In the genomic region with DNA sequence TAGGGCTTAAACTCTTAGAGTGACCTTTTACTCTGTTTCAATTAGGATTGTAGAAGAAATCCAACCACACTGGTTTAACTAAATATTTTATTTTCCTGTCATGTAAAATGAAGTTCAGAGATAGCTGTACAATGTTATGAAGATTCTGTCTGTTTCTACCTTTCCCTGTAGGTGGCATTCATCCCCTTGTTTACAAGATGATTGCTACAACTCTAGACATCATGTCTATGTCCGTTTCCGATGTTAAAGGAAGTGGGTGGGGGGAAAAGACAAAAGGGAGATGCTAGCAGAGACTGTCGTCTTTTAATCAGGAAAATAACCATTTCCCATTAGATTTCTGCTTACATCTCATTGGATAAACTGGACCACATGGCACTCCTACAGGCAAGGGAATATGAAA, we compare ENCODE assay signal across 15 cellular contexts. TPM values are rescaled to one million over a fixed set of nuclear protein-coding genes. Genes with fewer than 3 reads are reported as not detected.
DNase-seq lines count a peak whose midpoint lies in the region; ATAC-seq, FAIRE-seq and TF ChIP-seq lines count a peak whose summit lies in the region.
"Had no signal": no experiment of that assay in that cellular context is flagged by ENCODE, and none has a peak within 500 bp of the region (broad histone marks: within the 10 kb centered on the region; RNA-seq: fewer than 3 reads in every experiment).

No MANE protein-coding gene starts in this region.

- no peak overlapping the region for H3K4me3 ChIP-seq in colonic mucosa

- H3K27me3 ChIP-seq in colonic mucosa = no peaks in the 10 kb centered on the region

- H3K4me1 Mint-ChIP-seq in endothelial cell (ENCODE audit: unreplicated experiment) = peaks cover 8% of the 10 kb centered on the region
- H3K4me1 Mint-ChIP-seq: CD14-positive monocyte had no signal

- no peak for TF ChIP-seq CTCF in endothelial cell (IDR thresholded peaks at IDR 0.05; ENCODE audit: unreplicated experiment)
- no peak for TF ChIP-seq CTCF in colonic mucosa (IDR thresholded peaks at IDR 0.05)

- no peak overlapping the region for H3K9ac ChIP-seq in colonic mucosa (ENCODE audit: low read depth in 2 of 2, low read length in 2 of 2)

- peak overlapping the region; percentile 37 for H3K27ac Mint-ChIP-seq in endothelial cell (ENCODE audit: unreplicated experiment)
- H3K27ac Mint-ChIP-seq: CD14-positive monocyte had no signal

- no peak for ATAC-seq in HG03342 (IDR thresholded peaks at IDR 0.05; ENCODE audit: unreplicated experiment)

- FAIRE-seq in GM18507 (lab: Jason Lieb, UNC) = peak; percentile 46

- H3K27me3 Mint-ChIP-seq in endothelial cell (ENCODE audit: unreplicated experiment) = peaks cover 2% of the 10 kb centered on the region

- no peaks in the 10 kb centered on the region for H3K36me3 ChIP-seq in colonic mucosa

- intact Hi-C loops in colonic mucosa (cut with DNase I) = no loop called here

- no peak overlapping the region for H3K4me3 Mint-ChIP-seq in endothelial cell (ENCODE audit: unreplicated experiment)
- H3K4me3 Mint-ChIP-seq: CD14-positive monocyte had no signal

- H3K36me3 Mint-ChIP-seq in endothelial cell (ENCODE audit: low read depth, unreplicated experiment) = no peaks in the 10 kb centered on the region
- H3K36me3 Mint-ChIP-seq: CD14-positive monocyte had no signal

- no peaks in the 10 kb centered on the region for H3K4me1 ChIP-seq in colonic mucosa

- peak; percentile 34 for DNase-seq in COR-L47 (lab: John Stamatoyannopoulos, UW)
- DNase-seq in GM18507 (ENCODE audit: extremely low spot score, insufficient read length, low read depth) = no peak
- DNase-seq in NCI-H1105 treated with DMSO at 0.1 percent for 48 hours (lab: John Stamatoyannopoulos, UW) = peak; percentile 42
- no peak for DNase-seq in endothelial cell (ENCODE audit: low spot score)
- DNase-seq in SIG-M5 (lab: John Stamatoyannopoulos, UW) = no peak
- no peak for DNase-seq in colonic mucosa
- DNase-seq in NCI-H510A treated with DMSO at 0.1 percent for 48 hours (lab: John Stamatoyannopoulos, UW) = no peak
- DNase-seq: activated CD8-positive, alpha-beta memory T cell treated with anti-CD3 and anti-CD28 coated beads for 24 hours; activated naive CD4-positive, alpha-beta T cell treated with anti-CD3 and anti-CD28 coated beads, Interleukin-2, amount 50 U/mL, for 16 hours; cerebellar nuclear complex; MV-4-11; NK-92 treated with Interleukin-12 subunit alpha and Interleukin-12 subunit beta, amount 100 ng/mL, for 24 hours had no signal

- H3K9me3 Mint-ChIP-seq in endothelial cell (ENCODE audit: unreplicated experiment) = no peaks in the 10 kb centered on the region

- H3K27ac ChIP-seq in colonic mucosa = no peak overlapping the region

- H3K9me3 ChIP-seq in colonic mucosa = no peaks in the 10 kb centered on the region

RNA-seq across cellular contexts. Expression of a gene that starts 30.9 kb away (rescaled TPM):
- total RNA-seq in endothelial cell (ENCODE audit: unreplicated experiment) = 1.8 TPM
- total RNA-seq in colonic mucosa = under 1 TPM; 0.17 to 0.56 TPM
- total RNA-seq: T-helper 2 cell treated with Interferon-gamma antibody and Interleukin-4, amounts not matched to agents 100 ng/mL and 5 ng/mL, for 36 hours had no signal

Comparison
In these comparisons a context has a peak if more than half of its experiments do, and no peak if none do; other contexts are left out.
1. DNase-seq: peak in COR-L47 (single experiment) and NCI-H1105 treated with DMSO at 0.1 percent for 48 hours (single experiment); none in GM18507 (single experiment), endothelial cell (single experiment), SIG-M5 (single experiment), colonic mucosa (single experiment) and NCI-H510A treated with DMSO at 0.1 percent for 48 hours (single experiment).